Comparison of ENCODE assay signal across 1 cellular context in the genomic region with DNA sequence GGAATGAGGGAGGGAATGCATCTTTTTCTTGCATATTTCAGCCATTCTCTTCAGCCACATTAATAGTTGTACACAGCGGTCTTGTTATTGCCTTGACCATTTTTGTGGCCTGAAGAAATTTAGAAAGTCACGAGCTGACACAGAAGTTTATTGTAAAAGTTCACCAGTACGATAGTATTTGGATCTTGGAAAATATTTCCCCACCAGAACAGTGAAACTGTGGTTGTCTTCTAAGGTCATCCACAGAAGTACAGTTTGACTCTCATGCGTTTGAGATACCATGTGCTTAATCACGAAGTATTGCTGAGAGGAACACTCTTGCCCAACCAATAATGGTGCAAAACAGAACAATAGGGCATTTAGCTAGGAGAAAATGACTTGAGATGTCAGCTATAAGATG.
TF ChIP-seq lines count a peak whose summit lies in the region.

No MANE protein-coding gene starts in this region.

TF ChIP-seq in H1, 55 proteins besides CTCF, POLR2A, EP300 and RAD21 (continued from another document):
- no peak for TF ChIP-seq CBX8 (IDR thresholded peaks at IDR 0.05; ENCODE audit: borderline replicate concordance, low read depth, low read length)
